1 cellular context compared by ENCODE assay signal in the genomic region with DNA sequence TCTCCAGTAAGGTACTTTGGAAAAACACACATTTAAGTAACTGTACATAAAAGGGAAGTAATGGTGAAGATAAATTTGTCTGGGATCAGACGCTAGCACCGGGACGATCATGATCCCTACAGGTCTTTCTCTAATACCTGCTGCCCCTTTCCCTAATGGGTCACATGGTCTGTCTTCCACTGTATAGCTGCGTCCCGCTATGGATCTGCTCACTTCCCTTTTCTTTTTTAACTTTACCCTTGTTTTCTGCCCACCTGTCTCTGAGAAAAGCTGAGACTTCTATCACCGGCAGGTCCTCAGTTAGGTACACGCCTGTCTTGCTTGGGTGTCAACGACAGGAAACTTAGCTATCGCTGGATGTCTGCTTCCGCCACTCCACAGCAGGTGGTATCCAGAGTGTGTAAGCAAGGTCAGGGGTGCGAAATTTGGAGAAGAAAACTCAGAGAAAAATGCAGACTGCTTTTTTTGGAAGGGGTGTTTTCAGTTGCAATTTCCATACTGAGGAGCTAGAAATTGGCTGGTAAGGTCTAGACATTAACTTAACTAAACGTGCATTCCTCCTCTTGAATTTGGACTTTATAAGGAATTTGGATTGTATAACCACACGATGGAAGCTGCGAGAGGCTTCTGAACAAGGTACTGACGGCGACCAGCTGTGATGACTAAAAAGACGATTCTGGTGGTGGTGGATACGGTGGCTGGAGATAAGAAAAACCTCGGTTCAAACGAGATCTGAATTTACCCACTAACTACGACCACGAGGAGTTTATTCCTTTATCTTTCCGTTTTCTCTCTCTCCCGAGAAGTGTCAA.
A peak's percentile ranks its signal among the peaks of the same experiment; 100 is the strongest.
TF ChIP-seq lines count a peak whose summit lies in the region.

No MANE protein-coding gene starts in this region.

TF ChIP-seq in HEK293, 187 proteins besides CTCF, POLR2A, EP300 and RAD21 (continued from another document):
- TF ChIP-seq TSHZ1 (tag by site-specific recombination; IDR thresholded peaks at IDR 0.05; ENCODE audit: borderline replicate concordance), result no peak
- TF ChIP-seq SALL2 (tag by site-specific recombination; IDR thresholded peaks at IDR 0.05; ENCODE audit: borderline replicate concordance), result no peak
- 0 out of 2 replicates have a peak, but pooled peaks have one; percentile 43 for TF ChIP-seq ZNF624 (tag by site-specific recombination; IDR thresholded peaks at IDR 0.05)
- no peak for TF ChIP-seq ZIC2 (tag by site-specific recombination; IDR thresholded peaks at IDR 0.05)
